In the genomic region with DNA sequence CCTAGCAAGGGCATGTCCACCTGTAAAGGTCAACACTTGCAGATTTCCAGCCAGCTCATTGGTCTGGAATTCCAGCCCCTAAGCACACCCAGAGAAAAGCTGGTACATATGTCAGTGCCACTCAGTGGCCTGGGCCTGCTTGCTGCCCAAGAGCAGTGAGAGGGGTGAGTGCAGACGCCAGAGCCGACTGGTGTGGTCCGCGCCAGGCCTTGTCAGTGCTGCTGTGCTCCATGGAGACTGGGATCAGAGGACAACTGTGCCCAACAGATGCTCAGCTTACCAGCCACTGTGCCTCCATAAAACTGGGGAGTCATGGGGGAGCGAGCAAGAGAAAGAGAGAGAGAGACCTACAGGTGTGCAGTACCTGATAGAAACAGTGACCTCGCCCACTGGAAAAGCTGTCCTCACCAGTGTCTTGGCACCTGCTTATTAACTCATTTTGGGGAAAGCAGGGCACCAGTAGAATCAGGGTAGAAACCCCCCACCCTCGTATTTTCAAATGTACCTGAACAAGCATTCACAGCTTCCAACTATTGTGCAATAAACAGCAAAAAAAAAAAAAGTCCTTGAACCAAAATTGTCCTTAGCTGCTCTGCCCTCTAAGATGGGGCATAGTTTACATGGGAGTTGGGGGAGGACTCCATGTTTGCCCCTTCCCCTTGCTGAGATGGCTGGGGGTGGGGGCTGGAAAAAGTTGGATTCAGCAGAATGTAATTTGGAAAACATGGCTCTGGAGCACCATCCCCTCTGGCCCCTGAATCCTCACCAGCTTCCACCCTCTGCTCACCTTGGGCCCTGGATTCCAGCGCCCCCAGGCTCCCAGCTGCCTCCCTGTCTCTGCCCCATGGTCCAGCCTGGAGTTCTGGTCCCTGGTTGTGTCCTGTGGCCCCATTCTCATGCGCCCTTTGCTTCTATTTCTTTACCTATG, we compare ENCODE assay signal across 13 cellular contexts. TPM values are rescaled to one million over a fixed set of nuclear protein-coding genes. Genes with fewer than 3 reads are reported as not detected.
DNase-seq lines count a peak whose midpoint lies in the region; ATAC-seq and TF ChIP-seq lines count a peak whose summit lies in the region.
"Had no signal": no experiment of that assay in that cellular context is flagged by ENCODE, and none has a peak within 500 bp of the region (broad histone marks: within the 10 kb centered on the region; RNA-seq: fewer than 3 reads in every experiment).

No MANE protein-coding gene starts in this region.

- H3K9me2 ChIP-seq in PC-9 (ENCODE audit: insufficient read depth): no peaks in the 10 kb centered on the region

- no peaks in the 10 kb centered on the region for H3K36me3 ChIP-seq in PC-9 (ENCODE audit: low read depth)
- no peaks in the 10 kb centered on the region for H3K36me3 ChIP-seq in trophoblast cell (ENCODE audit: control insufficient read depth in 1 of 2, insufficient read depth in 2 of 2, low read length in 2 of 2)
- H3K36me3 ChIP-seq: neutrophil, upper lobe of right lung had no signal

- H3K79me1 ChIP-seq in trophoblast cell (ENCODE audit: low read length): peaks cover 2% of the 10 kb centered on the region

- no peak overlapping the region for H3K14ac ChIP-seq in trophoblast cell (ENCODE audit: low read length)

- H3K27ac Mint-ChIP-seq in activated naive CD4-positive, alpha-beta T cell treated with anti-CD3 and anti-CD28 coated beads, Interleukin-2, amount 50 U/mL, for 24 hours: peak overlapping the region; percentile 98
- peak overlapping the region; percentile 100 for H3K27ac Mint-ChIP-seq in effector memory CD8-positive, alpha-beta T cell
- peak overlapping the region; percentile 56 for H3K27ac Mint-ChIP-seq in type B pancreatic cell

- POLR2A ChIA-PET in PC-9 (lab: Charles Lee; ENCODE audit: unreplicated experiment): interaction anchor here (0.7 kb wide), 1 partner anchor 303 kb away, joined by 8 read pairs; no protein-coding TSS in a partner anchor

- no peak overlapping the region for H3K18ac ChIP-seq in trophoblast cell (ENCODE audit: low read length)

- no peak for ATAC-seq in effector memory CD8-positive, alpha-beta T cell (replicated peaks)
- ATAC-seq in left cardiac atrium: no peak

- no peak overlapping the region for H3K27ac ChIP-seq in PC-9
- no peak overlapping the region for H3K27ac ChIP-seq in trophoblast cell (ENCODE audit: low read depth, low read length)

- H3K4me1 Mint-ChIP-seq in activated naive CD4-positive, alpha-beta T cell treated with anti-CD3 and anti-CD28 coated beads, Interleukin-2, amount 50 U/mL, for 24 hours: peaks cover 79% of the 10 kb centered on the region
- peaks cover 52 to 64% of the 10 kb centered on the region in 2 donors for H3K4me1 Mint-ChIP-seq in effector memory CD8-positive, alpha-beta T cell (ENCODE audit: low read depth in 2 of 2)
- H3K4me1 Mint-ChIP-seq in type B pancreatic cell (ENCODE audit: unreplicated experiment): peaks cover 7% of the 10 kb centered on the region

- H4K20me1 ChIP-seq in PC-9 (ENCODE audit: insufficient read depth): no peaks in the 10 kb centered on the region

- no peak overlapping the region for H3K23ac ChIP-seq in trophoblast cell (ENCODE audit: low read length)

- TF ChIP-seq CTCF in PC-9 (conservative IDR thresholded peaks at IDR 0.05): no peak
- no peak for TF ChIP-seq CTCF in type B pancreatic cell (conservative IDR thresholded peaks at IDR 0.05)
- TF ChIP-seq CTCF in GM13976 (IDR thresholded peaks at IDR 0.05; ENCODE audit: borderline replicate concordance, control extremely low read depth, extremely low read depth, insufficient read depth, missing control alignments): no peak

- no peak for DNase-seq in activated naive CD4-positive, alpha-beta T cell treated with Interleukin-2 at 50 U/mL for 16 hours
- DNase-seq in PC-9 (no peak), type B pancreatic cell (ENCODE audit: extremely low spot score, unreplicated experiment) (no peak), left cardiac atrium (no peak), GM13976 (ENCODE audit: low spot score) (no peak), trophoblast cell (no peak)
- DNase-seq in effector memory CD8-positive, alpha-beta T cell: no peak
- DNase-seq: DMS79 treated with DMSO at 0.1 percent for 48 hours; foreskin keratinocyte; stimulated activated CD4-positive, alpha-beta T cell treated with anti-CD3 and anti-CD28 coated beads, Interleukin-4, amount 100 ng/mL, for 24 hours; upper lobe of right lung had no signal

- in situ Hi-C loops in GM13976 (cut with MboI; ENCODE audit: low sequenced_read_pairs, unreplicated experiment): no loop called here

- H3K4me3 Mint-ChIP-seq in activated naive CD4-positive, alpha-beta T cell treated with anti-CD3 and anti-CD28 coated beads, Interleukin-2, amount 50 U/mL, for 24 hours: peak overlapping the region; percentile 99
- peak overlapping the region; percentile 94 to 99 for H3K4me3 Mint-ChIP-seq in effector memory CD8-positive, alpha-beta T cell
- H3K4me3 Mint-ChIP-seq in type B pancreatic cell: no peak overlapping the region

- no peak overlapping the region for H2AK5ac ChIP-seq in trophoblast cell (ENCODE audit: low read length)

- H3K4ac ChIP-seq in trophoblast cell (ENCODE audit: low read depth, low read length): no peak overlapping the region

- intact Hi-C loops in PC-9 (cut with micrococcal nuclease; ENCODE audit: unreplicated experiment): loop anchor here (2.0 to 10.0 kb wide), 3 partner anchors 87 to 399 kb away; no protein-coding TSS in a partner anchor
- intact Hi-C loops in left cardiac atrium (cut with DNase I): no loop called here

- H3K27me3 ChIP-seq in PC-9 (ENCODE audit: insufficient read depth, low read depth) (no peaks in the 10 kb centered on the region), trophoblast cell (ENCODE audit: insufficient read depth, low read length) (no peaks in the 10 kb centered on the region)
- H3K27me3 ChIP-seq: foreskin keratinocyte, neutrophil, upper lobe of right lung had no signal

- no peak overlapping the region for H2BK120ac ChIP-seq in trophoblast cell (ENCODE audit: insufficient read depth, low read length, poor library complexity)

- H4K12ac ChIP-seq in trophoblast cell (ENCODE audit: low read depth, low read length): no peak overlapping the region

- no peak overlapping the region for H2BK5ac ChIP-seq in trophoblast cell (ENCODE audit: low read depth, low read length, poor library complexity)

- H3K4me1 ChIP-seq in PC-9 (replicated peaks; ENCODE audit: insufficient read depth) (peaks cover 19% of the 10 kb centered on the region; the same call in 1 of the 2 replicates), trophoblast cell (ENCODE audit: control insufficient read depth in 1 of 2, insufficient read depth in 2 of 2, low read length in 2 of 2) (peaks cover 3 to 7% of the 10 kb centered on the region in 2 experiments)

- H4K8ac ChIP-seq in trophoblast cell (ENCODE audit: low read depth, low read length): no peak overlapping the region

- CTCF ChIA-PET in PC-9 (lab: Charles Lee): no interaction called here

- H3F3A ChIP-seq in PC-9 (ENCODE audit: insufficient read depth, low read depth): 0 out of 2 replicates have a peak, but pooled peaks cover 13% of the 10 kb centered on the region

- H3K4me2 ChIP-seq in PC-9 (peak overlapping the region; percentile 85), trophoblast cell (ENCODE audit: low read length) (no peak overlapping the region)

- no peak overlapping the region for H3K9ac ChIP-seq in trophoblast cell (ENCODE audit: low read length)

- H2AFZ ChIP-seq in PC-9: no peak overlapping the region
- no peak overlapping the region for H2AFZ ChIP-seq in trophoblast cell (ENCODE audit: insufficient read depth, low read length, poor library complexity)

- no CpG with 5 or more reads among the region's 9 CpGs for WGBS in trophoblast cell (ENCODE audit: extremely low coverage, insufficient coverage, insufficient read length)

- H3K9me3 ChIP-seq in PC-9 (ENCODE audit: insufficient read depth, low read depth): no peaks in the 10 kb centered on the region
- peaks cover 15% of the 10 kb centered on the region for H3K9me3 ChIP-seq in trophoblast cell (ENCODE audit: insufficient read depth, low read depth, low read length)
- H3K9me3 ChIP-seq: neutrophil, upper lobe of right lung had no signal

- H3K4me3 ChIP-seq in PC-9: no peak overlapping the region
- H3K4me3 ChIP-seq in trophoblast cell (ENCODE audit: low read depth, low read length): no peak overlapping the region

- peaks cover 25% of the 10 kb centered on the region for H3K36me3 Mint-ChIP-seq in activated naive CD4-positive, alpha-beta T cell treated with anti-CD3 and anti-CD28 coated beads, Interleukin-2, amount 50 U/mL, for 24 hours
- peaks cover 16% of the 10 kb centered on the region for H3K36me3 Mint-ChIP-seq in effector memory CD8-positive, alpha-beta T cell (ENCODE audit: insufficient read depth)
- H3K36me3 Mint-ChIP-seq in type B pancreatic cell: no peaks in the 10 kb centered on the region

- H3K79me2 ChIP-seq in PC-9 (ENCODE audit: low read depth) (no peaks in the 10 kb centered on the region), trophoblast cell (ENCODE audit: control insufficient read depth, insufficient read depth, low read length, poor library complexity) (no peaks in the 10 kb centered on the region)

- H4K91ac ChIP-seq in trophoblast cell (ENCODE audit: low read depth, low read length): no peak overlapping the region

- H3K27me3 Mint-ChIP-seq in activated naive CD4-positive, alpha-beta T cell treated with anti-CD3 and anti-CD28 coated beads, Interleukin-2, amount 50 U/mL, for 24 hours: no peaks in the 10 kb centered on the region
- no peaks in the 10 kb centered on the region for H3K27me3 Mint-ChIP-seq in effector memory CD8-positive, alpha-beta T cell
- peaks cover 3% of the 10 kb centered on the region for H3K27me3 Mint-ChIP-seq in type B pancreatic cell

- H2BK12ac ChIP-seq in trophoblast cell (ENCODE audit: low read length): no peak overlapping the region

- no TSS peak for BruUV-seq in PC-9 (replicated peaks; lab: Mats Ljungman, UMichigan)

- no peaks in the 10 kb centered on the region for H3K9me3 Mint-ChIP-seq in activated naive CD4-positive, alpha-beta T cell treated with anti-CD3 and anti-CD28 coated beads, Interleukin-2, amount 50 U/mL, for 24 hours
- peaks cover 0 to 2% of the 10 kb centered on the region in 2 donors for H3K9me3 Mint-ChIP-seq in effector memory CD8-positive, alpha-beta T cell
- H3K9me3 Mint-ChIP-seq in type B pancreatic cell: peaks cover 6% of the 10 kb centered on the region

RNA-seq across cellular contexts. Expression of a gene that starts 1.4 kb away (rescaled TPM):
- 15.1 and 23.6 TPM in 2 replicates for total RNA-seq in PC-9 (2021)
- 6.6 and 13.7 TPM in 2 replicates for total RNA-seq in type B pancreatic cell (ENCODE audit: low replicate concordance)
- total RNA-seq in left cardiac atrium: 1 to 10 TPM; 7.9 to 8.3 TPM
- polyA plus RNA-seq in trophoblast cell (2013): 1.7 and 1.8 TPM in 2 replicates
